17 cellular contexts compared by ENCODE assay signal in the genomic region with DNA sequence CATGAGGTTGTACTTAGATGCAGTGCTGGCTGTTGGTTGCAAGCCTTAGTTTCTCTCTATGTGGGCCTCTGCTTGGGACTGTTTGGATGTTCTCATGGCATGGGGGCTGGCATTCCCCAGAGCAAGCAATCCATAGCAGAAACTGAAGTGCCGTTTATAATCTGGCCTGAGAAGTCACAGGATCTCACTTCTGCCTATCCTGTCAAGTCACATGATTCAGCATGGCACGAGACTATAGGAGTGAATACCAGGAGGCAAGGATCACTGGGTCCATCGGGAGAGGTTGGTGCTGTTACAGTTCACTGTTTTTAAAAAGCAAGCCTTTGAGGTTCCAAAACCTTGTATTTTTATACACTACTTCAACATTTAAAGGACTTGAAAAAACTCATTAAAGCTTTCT. TPM values are rescaled to one million over a fixed set of nuclear protein-coding genes. Genes with fewer than 3 reads are reported as not detected.
"Had no signal": no experiment of that assay in that cellular context is flagged by ENCODE, and none has a peak within 500 bp of the region (broad histone marks: within the 10 kb centered on the region; RNA-seq: fewer than 3 reads in every experiment).

No MANE protein-coding gene starts in this region.

- H3K27me3 Mint-ChIP-seq: activated naive CD8-positive, alpha-beta T cell treated with anti-CD3 and anti-CD28 coated beads, Interleukin-2, amount 50 U/mL, for 24 hours had no signal

- H3K27ac ChIP-seq: ovary, tibial nerve, uterus had no signal

- H3K4me3 Mint-ChIP-seq: activated CD4-positive, alpha-beta T cell treated with anti-CD3 and anti-CD28 coated beads, Interleukin-2, amount 10 ng/mL, durations not matched to agents 7 days and 5 days; activated CD8-positive, alpha-beta T cell treated with anti-CD3 and anti-CD28 coated beads, Interleukin-2, amount 10 ng/mL, durations not matched to agents 7 days and 5 days; activated naive CD4-positive, alpha-beta T cell treated with anti-CD3 and anti-CD28 coated beads, Interleukin-2, amount 10 ng/mL, durations not matched to agents 7 days and 5 days; activated naive CD8-positive, alpha-beta T cell treated with anti-CD3 and anti-CD28 coated beads, Interleukin-2, amount 50 U/mL, for 24 hours; activated T-cell treated with anti-CD3 and anti-CD28 coated beads, Interleukin-2, amount 50 U/mL, for 4 hours; effector memory CD8-positive, alpha-beta T cell had no signal

- H3K36me3 ChIP-seq: ovary, tibial nerve, uterus had no signal

- ATAC-seq: activated CD8-positive, alpha-beta T cell treated with anti-CD3 and anti-CD28 coated beads, Interleukin-2, amount 10 ng/mL, durations not matched to agents 7 days and 5 days; activated naive CD8-positive, alpha-beta T cell treated with anti-CD3 and anti-CD28 coated beads, Interleukin-2, amount 50 U/mL, for 24 hours; activated T-cell treated with anti-CD3 and anti-CD28 coated beads, Interleukin-2, amount 50 U/mL, for 4 hours; effector memory CD8-positive, alpha-beta T cell had no signal

- H3K9me3 Mint-ChIP-seq: activated CD4-positive, alpha-beta T cell treated with anti-CD3 and anti-CD28 coated beads, Interleukin-2, amount 10 ng/mL, durations not matched to agents 7 days and 5 days; activated naive CD4-positive, alpha-beta T cell treated with anti-CD3 and anti-CD28 coated beads, Interleukin-2, amount 10 ng/mL, durations not matched to agents 7 days and 5 days; activated naive CD8-positive, alpha-beta T cell treated with anti-CD3 and anti-CD28 coated beads, Interleukin-2, amount 50 U/mL, for 24 hours; activated T-cell treated with anti-CD3 and anti-CD28 coated beads, Interleukin-2, amount 50 U/mL, for 4 hours; effector memory CD8-positive, alpha-beta T cell had no signal

- H3K27me3 ChIP-seq: ovary, tibial nerve, uterus had no signal

- H3K4me1 Mint-ChIP-seq: activated CD4-positive, alpha-beta T cell treated with anti-CD3 and anti-CD28 coated beads, Interleukin-2, amount 10 ng/mL, durations not matched to agents 7 days and 5 days; activated naive CD4-positive, alpha-beta T cell treated with anti-CD3 and anti-CD28 coated beads, Interleukin-2, amount 10 ng/mL, durations not matched to agents 7 days and 5 days; activated naive CD8-positive, alpha-beta T cell treated with anti-CD3 and anti-CD28 coated beads, Interleukin-2, amount 50 U/mL, for 24 hours had no signal

- DNase-seq: activated CD4-positive, alpha-beta T cell treated with anti-CD3 and anti-CD28 coated beads, Interleukin-2, amount 10 ng/mL, durations not matched to agents 7 days and 5 days; activated CD4-positive, CD25-positive, alpha-beta regulatory T cell; activated CD8-positive, alpha-beta T cell treated with anti-CD3 and anti-CD28 coated beads, Interleukin-2, amount 10 ng/mL, durations not matched to agents 7 days and 5 days; activated naive CD4-positive, alpha-beta T cell treated with anti-CD3 and anti-CD28 coated beads, Interleukin-2, amount 10 ng/mL, durations not matched to agents 7 days and 5 days; activated naive CD8-positive, alpha-beta T cell treated with anti-CD3 and anti-CD28 coated beads, Interleukin-2, amount 50 U/mL, for 24 hours; activated T-cell treated with anti-CD3 and anti-CD28 coated beads, Interleukin-2, amount 50 U/mL, for 4 hours; aorta; dermis blood vessel endothelial cell; effector memory CD8-positive, alpha-beta T cell; ovary; stimulated activated CD4-positive, alpha-beta T cell treated with anti-CD3 and anti-CD28 coated beads, Interleukin-1b, Interleukin-23, amount 100 ng/mL, for 48 hours; stimulated activated CD8-positive, alpha-beta memory T cell treated with anti-CD3 and anti-CD28 coated beads, Interleukin-4, amount 100 ng/mL, for 48 hours; stimulated activated naive CD4-positive, alpha-beta T cell; T-helper 1 cell; T-helper 9 cell; uterus had no signal

- H3K9me3 ChIP-seq: ovary, tibial nerve, uterus had no signal

- H3K4me3 ChIP-seq: ovary, tibial nerve, uterus had no signal

- H3K36me3 Mint-ChIP-seq: activated naive CD4-positive, alpha-beta T cell treated with anti-CD3 and anti-CD28 coated beads, Interleukin-2, amount 10 ng/mL, durations not matched to agents 7 days and 5 days had no signal

- H3K4me1 ChIP-seq: uterus had no signal

- H3K27ac Mint-ChIP-seq: activated CD4-positive, alpha-beta T cell treated with anti-CD3 and anti-CD28 coated beads, Interleukin-2, amount 10 ng/mL, durations not matched to agents 7 days and 5 days; activated CD8-positive, alpha-beta T cell treated with anti-CD3 and anti-CD28 coated beads, Interleukin-2, amount 10 ng/mL, durations not matched to agents 7 days and 5 days; activated naive CD4-positive, alpha-beta T cell treated with anti-CD3 and anti-CD28 coated beads, Interleukin-2, amount 10 ng/mL, durations not matched to agents 7 days and 5 days; activated naive CD8-positive, alpha-beta T cell treated with anti-CD3 and anti-CD28 coated beads, Interleukin-2, amount 50 U/mL, for 24 hours; effector memory CD8-positive, alpha-beta T cell had no signal

RNA-seq across cellular contexts. Expression of a gene that starts 16.7 kb away (rescaled TPM):
- total RNA-seq: dermis blood vessel endothelial cell had no signal
